ENCODE assay signal across 9 cellular contexts in genomic region chr11:126790550-126790981, GRCh38.
DNase-seq lines count a peak whose midpoint lies in the region; ATAC-seq, FAIRE-seq and TF ChIP-seq lines count a peak whose summit lies in the region.
"Had no signal": no experiment of that assay in that cellular context is flagged by ENCODE, and none has a peak within 500 bp of the region (broad histone marks: within the 10 kb centered on the region; RNA-seq: fewer than 3 reads in every experiment).

No MANE protein-coding gene starts in this region.

- no peaks in the 10 kb centered on the region for H3F3A ChIP-seq in smooth muscle cell (ENCODE audit: low read depth)

- peak; percentile 97 for FAIRE-seq in H54 (lab: Jason Lieb, UNC)

- H3K9me3 ChIP-seq in WERI-Rb-1 (ENCODE audit: severe bottlenecking) (no peaks in the 10 kb centered on the region), smooth muscle cell (replicated peaks; ENCODE audit: low read depth) (no peaks in the 10 kb centered on the region), thyroid gland (no peaks in the 10 kb centered on the region)

- TF ChIP-seq POLR2A in H54 (IDR thresholded peaks at IDR 0.05; ENCODE audit: low read depth, low read length): no peak
- TF ChIP-seq POLR2A in thyroid gland (IDR thresholded peaks at IDR 0.05): no peak

- H3K27ac ChIP-seq in WERI-Rb-1: no peak overlapping the region
- H3K27ac ChIP-seq in smooth muscle cell (ENCODE audit: low read depth): peak overlapping the region; percentile 40
- no peak overlapping the region for H3K27ac ChIP-seq in thyroid gland

- H3K4me2 ChIP-seq in smooth muscle cell: peak overlapping the region; percentile 66

- H3K4me1 ChIP-seq in smooth muscle cell (ENCODE audit: low read depth): peaks cover 7% of the 10 kb centered on the region
- no peaks in the 10 kb centered on the region for H3K4me1 ChIP-seq in thyroid gland

- TF ChIP-seq CTCF in WERI-Rb-1 (IDR thresholded peaks at IDR 0.05; ENCODE audit: low read depth, low read length): peak; percentile 23; the same call in 1 of the 2 replicates
- TF ChIP-seq CTCF in smooth muscle cell (IDR thresholded peaks at IDR 0.05; ENCODE audit: borderline replicate concordance, insufficient read depth, poor library complexity, severe bottlenecking): peak; percentile 17
- TF ChIP-seq CTCF in thyroid gland (IDR thresholded peaks at IDR 0.05): no peak

- 23% methylated on average over 9 of the region's 9 CpGs for WGBS in smooth muscle cell (ENCODE audit: low lambda C conversion rate)
- 61 to 74% methylated on average over 9 of the region's 9 CpGs for WGBS in thyroid gland, 2 donors

- H3K27me3 ChIP-seq in WERI-Rb-1 (ENCODE audit: insufficient read depth, low read depth, severe bottlenecking) (no peaks in the 10 kb centered on the region), smooth muscle cell (ENCODE audit: low read depth) (peaks cover 5% of the 10 kb centered on the region), thyroid gland (no peaks in the 10 kb centered on the region)

- peak; percentile 63 for DNase-seq in H54 (ENCODE audit: insufficient read length, low spot score)
- no peak for DNase-seq in WERI-Rb-1
- peak; percentile 14 for DNase-seq in glomerular endothelial cell (ENCODE audit: extremely low read depth, low read depth, low spot score)
- no peak for DNase-seq in smooth muscle cell (lab: John Stamatoyannopoulos, UW; ENCODE audit: unreplicated experiment)
- DNase-seq in HK-2 (ENCODE audit: unreplicated experiment): no peak
- DNase-seq in thyroid gland: no peak
- DNase-seq: activated CD4-positive, CD25-positive, alpha-beta regulatory T cell; stimulated activated CD4-positive, alpha-beta T cell treated with anti-CD3 and anti-CD28 coated beads, Interleukin-1b, Interleukin-23, amount 100 ng/mL, for 48 hours had no signal

- intact Hi-C loops in thyroid gland (cut with DNase I): no loop called here

- H3K9ac ChIP-seq in smooth muscle cell (ENCODE audit: low read depth): no peak overlapping the region

- no peaks in the 10 kb centered on the region for H4K20me1 ChIP-seq in smooth muscle cell (ENCODE audit: low read depth)

- H3K4me3 ChIP-seq in WERI-Rb-1 (ENCODE audit: low read depth, low read length): no peak overlapping the region
- H3K4me3 ChIP-seq in smooth muscle cell: no peak overlapping the region
- H3K4me3 ChIP-seq in thyroid gland (replicated peaks in 1 of 3): no peak overlapping the region

- no peaks in the 10 kb centered on the region for H3K36me3 ChIP-seq in WERI-Rb-1
- no peaks in the 10 kb centered on the region for H3K36me3 ChIP-seq in smooth muscle cell (ENCODE audit: low read depth)
- H3K36me3 ChIP-seq in thyroid gland: no peaks in the 10 kb centered on the region

- H3K79me2 ChIP-seq in smooth muscle cell (ENCODE audit: low read depth): no peaks in the 10 kb centered on the region

- no peak overlapping the region for H2AFZ ChIP-seq in smooth muscle cell (ENCODE audit: low read depth)

- ATAC-seq in GM21515 (IDR thresholded peaks at IDR 0.05; ENCODE audit: unreplicated experiment): no peak

Comparison
In these comparisons a context has a peak if more than half of its experiments do, and no peak if none do; other contexts are left out.
1. DNase-seq: peak in H54 (single experiment) and glomerular endothelial cell (single experiment); none in WERI-Rb-1 (single experiment), smooth muscle cell (single experiment), HK-2 (single experiment) and thyroid gland (0 of 2).
2. CTCF ChIP-seq: peak in WERI-Rb-1 (single experiment) and smooth muscle cell (single experiment); none in thyroid gland (0 of 6).